In genomic region chr2:140273396-140273795, GRCh38 we compare ENCODE assay signal across 24 cellular contexts.
"Had no signal": no experiment of that assay in that cellular context is flagged by ENCODE, and none has a peak within 500 bp of the region (broad histone marks: within the 10 kb centered on the region; RNA-seq: fewer than 3 reads in every experiment).

No MANE protein-coding gene starts in this region.

- ATAC-seq: effector memory CD8-positive, alpha-beta T cell; esophagus mucosa; foreskin keratinocyte; gastrocnemius medialis; gastroesophageal sphincter; heart left ventricle; heart right ventricle had no signal

- H3K27me3 ChIP-seq: colonic mucosa, dorsolateral prefrontal cortex, esophagus muscularis mucosa, esophagus squamous epithelium, foreskin keratinocyte, gastrocnemius medialis, gastroesophageal sphincter, heart left ventricle, heart right ventricle had no signal

- H3K27ac Mint-ChIP-seq: dendritic cell treated with granulocyte-macrophage colony-stimulating factor and Interleukin-4, amounts not matched to agents 40 ng/mL and 50 ng/mL, for 4 days; effector memory CD8-positive, alpha-beta T cell had no signal

- H3K4me1 ChIP-seq: colonic mucosa, esophagus muscularis mucosa, esophagus squamous epithelium, gastrocnemius medialis, gastroesophageal sphincter, heart left ventricle, heart right ventricle had no signal

- H3K27me3 Mint-ChIP-seq: dendritic cell treated with granulocyte-macrophage colony-stimulating factor and Interleukin-4, amounts not matched to agents 40 ng/mL and 50 ng/mL, for 4 days; effector memory CD8-positive, alpha-beta T cell had no signal

- H3K4me3 ChIP-seq: colonic mucosa, coronary artery, dorsolateral prefrontal cortex, esophagus muscularis mucosa, esophagus squamous epithelium, gastrocnemius medialis, gastroesophageal sphincter, heart left ventricle, heart right ventricle had no signal

- H3K9me3 Mint-ChIP-seq: dendritic cell treated with granulocyte-macrophage colony-stimulating factor and Interleukin-4, amounts not matched to agents 40 ng/mL and 50 ng/mL, for 4 days had no signal

- H3K9me3 ChIP-seq: colonic mucosa, esophagus muscularis mucosa, esophagus squamous epithelium, gastrocnemius medialis, gastroesophageal sphincter had no signal

- DNase-seq: colonic mucosa; cortex of kidney; dermis blood vessel endothelial cell; dorsolateral prefrontal cortex; effector CD4-positive, alpha-beta T cell; effector CD8-positive, alpha-beta T cell; effector memory CD4-positive, alpha-beta T cell; effector memory CD8-positive, alpha-beta T cell; erythroblast; esophagus squamous epithelium; foreskin fibroblast; foreskin keratinocyte; foreskin melanocyte; gastrocnemius medialis; glutamatergic neuron; head of caudate nucleus; heart left ventricle; heart right ventricle had no signal

- H3K4me3 Mint-ChIP-seq: dendritic cell treated with granulocyte-macrophage colony-stimulating factor and Interleukin-4, amounts not matched to agents 40 ng/mL and 50 ng/mL, for 4 days; effector memory CD8-positive, alpha-beta T cell had no signal

- H3K27ac ChIP-seq: colonic mucosa, coronary artery, dorsolateral prefrontal cortex, epithelial cell of prostate, esophagus muscularis mucosa, esophagus squamous epithelium, foreskin keratinocyte, gastrocnemius medialis, gastroesophageal sphincter, heart left ventricle, heart right ventricle had no signal

- H3K36me3 ChIP-seq: colonic mucosa, esophagus muscularis mucosa, esophagus squamous epithelium, gastrocnemius medialis, gastroesophageal sphincter, heart left ventricle, heart right ventricle had no signal
